In genomic region chr17:42178817-42179216, GRCh38 we compare ENCODE assay signal across 17 cellular contexts. TPM values are rescaled to one million over a fixed set of nuclear protein-coding genes. Genes with fewer than 3 reads are reported as not detected.
A peak's percentile ranks its signal among the peaks of the same experiment; 100 is the strongest.
DNase-seq lines count a peak whose midpoint lies in the region; ATAC-seq, FAIRE-seq and TF ChIP-seq lines count a peak whose summit lies in the region.
"Had no signal": no experiment of that assay in that cellular context is flagged by ENCODE, and none has a peak within 500 bp of the region (broad histone marks: within the 10 kb centered on the region; RNA-seq: fewer than 3 reads in every experiment).

No MANE protein-coding gene starts in this region.

- H3K4me1 ChIP-seq in breast epithelium: peaks cover 3 to 15% of the 10 kb centered on the region in 2 donors

- peaks cover 6 to 32% of the 10 kb centered on the region in 2 donors for H3K27me3 ChIP-seq in breast epithelium

- H3K36me3 Mint-ChIP-seq in activated CD4-positive, alpha-beta T cell treated with anti-CD3 and anti-CD28 coated beads, Interleukin-2, amount 10 ng/mL, durations not matched to agents 24 days and 14 days (ENCODE audit: low read depth): peaks cover 3% of the 10 kb centered on the region
- peaks cover 3% of the 10 kb centered on the region for H3K36me3 Mint-ChIP-seq in T-helper 17 cell (ENCODE audit: low read depth)
- H3K36me3 Mint-ChIP-seq in natural killer cell treated with Interleukin-12 subunit alpha and Interleukin-12 subunit beta and Interleukin-15 and Interleukin-18, amount 100 ng/mL, for 72 hours: no peaks in the 10 kb centered on the region

- peaks cover 25% of the 10 kb centered on the region for H3K27me3 Mint-ChIP-seq in activated CD4-positive, alpha-beta T cell treated with anti-CD3 and anti-CD28 coated beads, Interleukin-2, amount 10 ng/mL, durations not matched to agents 24 days and 14 days
- H3K27me3 Mint-ChIP-seq in T-helper 17 cell: peaks cover 5% of the 10 kb centered on the region
- H3K27me3 Mint-ChIP-seq in natural killer cell treated with Interleukin-12 subunit alpha and Interleukin-12 subunit beta and Interleukin-15 and Interleukin-18, amount 100 ng/mL, for 72 hours: peaks cover 0 to 11% of the 10 kb centered on the region in 2 donors

- no peak overlapping the region for H3K4me3 ChIP-seq in breast epithelium
- H3K4me3 ChIP-seq: SK-N-MC, skin epidermis, thyroid gland had no signal

- H3K9me3 ChIP-seq in T-helper 17 cell (ENCODE audit: control insufficient read depth, low read length, poor library complexity, severe bottlenecking) (no peaks in the 10 kb centered on the region), breast epithelium (no peaks in the 10 kb centered on the region)
- H3K9me3 ChIP-seq: thyroid gland had no signal

- H3K36me3 ChIP-seq in breast epithelium: no peaks in the 10 kb centered on the region
- H3K36me3 ChIP-seq: thyroid gland, WERI-Rb-1 had no signal

- H3K27ac Mint-ChIP-seq in activated CD4-positive, alpha-beta T cell treated with anti-CD3 and anti-CD28 coated beads, Interleukin-2, amount 10 ng/mL, durations not matched to agents 24 days and 14 days: peak overlapping the region; percentile 39
- H3K27ac Mint-ChIP-seq in T-helper 17 cell: peak overlapping the region; percentile 82
- H3K27ac Mint-ChIP-seq in natural killer cell treated with Interleukin-12 subunit alpha and Interleukin-12 subunit beta and Interleukin-15 and Interleukin-18, amount 100 ng/mL, for 72 hours: no peak overlapping the region

- no peak overlapping the region for H3K27ac ChIP-seq in breast epithelium
- H3K27ac ChIP-seq: SK-N-MC, skin epidermis, thyroid gland, WERI-Rb-1 had no signal

- no peak for TF ChIP-seq POLR2A in breast epithelium (IDR thresholded peaks at IDR 0.05)

- FAIRE-seq in GM19239 (lab: Jason Lieb, UNC): peak; percentile 75
- FAIRE-seq: D721Med, H1 had no signal

- H3K9me3 Mint-ChIP-seq in activated CD4-positive, alpha-beta T cell treated with anti-CD3 and anti-CD28 coated beads, Interleukin-2, amount 10 ng/mL, durations not matched to agents 24 days and 14 days: no peaks in the 10 kb centered on the region
- H3K9me3 Mint-ChIP-seq in natural killer cell treated with Interleukin-12 subunit alpha and Interleukin-12 subunit beta and Interleukin-15 and Interleukin-18, amount 100 ng/mL, for 72 hours: no peaks in the 10 kb centered on the region

- peak overlapping the region; percentile 49 for H3K4me3 Mint-ChIP-seq in activated CD4-positive, alpha-beta T cell treated with anti-CD3 and anti-CD28 coated beads, Interleukin-2, amount 10 ng/mL, durations not matched to agents 24 days and 14 days
- H3K4me3 Mint-ChIP-seq in T-helper 17 cell: no peak overlapping the region
- H3K4me3 Mint-ChIP-seq in natural killer cell treated with Interleukin-12 subunit alpha and Interleukin-12 subunit beta and Interleukin-15 and Interleukin-18, amount 100 ng/mL, for 72 hours: peak overlapping the region; percentile 41

- ATAC-seq in T-helper 17 cell: peak; percentile 25
- ATAC-seq in natural killer cell treated with Interleukin-12 subunit alpha and Interleukin-12 subunit beta and Interleukin-15 and Interleukin-18, amount 100 ng/mL, for 72 hours: peak in 1 of 2 donors; percentile 42

- intact Hi-C loops in activated CD4-positive, alpha-beta T cell treated with anti-CD3 and anti-CD28 coated beads, Interleukin-2, amount 10 ng/mL, durations not matched to agents 24 days and 14 days (cut with micrococcal nuclease): no loop called here
- intact Hi-C loops in breast epithelium (cut with DNase I; ENCODE audit: low total_unique reads): no loop called here

- peak; percentile 70 for DNase-seq in activated CD4-positive, alpha-beta T cell treated with anti-CD3 and anti-CD28 coated beads, Interleukin-2, amount 10 ng/mL, durations not matched to agents 24 days and 14 days
- no peak for DNase-seq in activated CD4-positive, alpha-beta T cell treated with anti-CD3 and anti-CD28 coated beads, Interleukin-2, amount 50 U/mL, for 1 hour
- DNase-seq in GM19239 (ENCODE audit: insufficient read length, low spot score): peak; percentile 54
- peak in 1 of 3 donors; percentile 21 for DNase-seq in T-helper 17 cell
- no peak for DNase-seq in natural killer cell treated with Interleukin-12 subunit alpha and Interleukin-12 subunit beta and Interleukin-15 and Interleukin-18, amount 100 ng/mL, for 72 hours (ENCODE audit: low spot score)
- DNase-seq in nucleus accumbens (lab: John Stamatoyannopoulos, UW): no peak
- DNase-seq in breast epithelium (ENCODE audit: low spot score in 2 of 2): no peak
- no peak for DNase-seq in NCI-H2107 (lab: John Stamatoyannopoulos, UW)
- DNase-seq: foreskin fibroblast, Karpas-422, mammary epithelial cell, thyroid gland, WERI-Rb-1 had no signal

- TF ChIP-seq CTCF in breast epithelium (IDR thresholded peaks at IDR 0.05): no peak

- H3K4me1 Mint-ChIP-seq in activated CD4-positive, alpha-beta T cell treated with anti-CD3 and anti-CD28 coated beads, Interleukin-2, amount 10 ng/mL, durations not matched to agents 24 days and 14 days: peaks cover 37% of the 10 kb centered on the region
- H3K4me1 Mint-ChIP-seq in T-helper 17 cell: peaks cover 34% of the 10 kb centered on the region
- peaks cover 39 to 41% of the 10 kb centered on the region in 2 donors for H3K4me1 Mint-ChIP-seq in natural killer cell treated with Interleukin-12 subunit alpha and Interleukin-12 subunit beta and Interleukin-15 and Interleukin-18, amount 100 ng/mL, for 72 hours (ENCODE audit: low read depth in 2 of 2)

RNA-seq across cellular contexts. Expression of gene KCNH4, which starts 2.1 kb away (rescaled TPM):
- total RNA-seq in activated CD4-positive, alpha-beta T cell treated with anti-CD3 and anti-CD28 coated beads, Interleukin-2, amount 10 ng/mL, durations not matched to agents 24 days and 14 days: 1.6 and 2.3 TPM in 2 replicates
- total RNA-seq in T-helper 17 cell (under 1 TPM; 0.45 to 0.94 TPM), breast epithelium (under 1 TPM in 1 of 3 donors, not detected in 2; under 0.01 TPM)
- 1 to 10 TPM in 1 of 2 donors, under 1 TPM in 1; 0.33 to 2.5 TPM for total RNA-seq in natural killer cell treated with Interleukin-12 subunit alpha and Interleukin-12 subunit beta and Interleukin-15 and Interleukin-18, amount 100 ng/mL, for 72 hours
- total RNA-seq: mammary epithelial cell, thyroid gland had no signal

RNA-seq across cellular contexts. Expression of gene HCRT, which starts 6.4 kb away (rescaled TPM):
- total RNA-seq in activated CD4-positive, alpha-beta T cell treated with anti-CD3 and anti-CD28 coated beads, Interleukin-2, amount 10 ng/mL, durations not matched to agents 24 days and 14 days: not detected in 2 replicates
- total RNA-seq in T-helper 17 cell: not detected
- total RNA-seq in natural killer cell treated with Interleukin-12 subunit alpha and Interleukin-12 subunit beta and Interleukin-15 and Interleukin-18, amount 100 ng/mL, for 72 hours: not detected
- total RNA-seq in breast epithelium: not detected
- total RNA-seq: H1, mammary epithelial cell, thyroid gland had no signal

RNA-seq across cellular contexts. Expression of gene GHDC, which starts 15.5 kb away (rescaled TPM):
- total RNA-seq in activated CD4-positive, alpha-beta T cell treated with anti-CD3 and anti-CD28 coated beads, Interleukin-2, amount 10 ng/mL, durations not matched to agents 24 days and 14 days: 14.4 and 17.5 TPM in 2 replicates
- total RNA-seq in T-helper 17 cell (10 to 100 TPM; 12.4 to 13.5 TPM), breast epithelium (10 to 100 TPM; 29.1 to 53.0 (median 33.1) TPM)
- total RNA-seq in natural killer cell treated with Interleukin-12 subunit alpha and Interleukin-12 subunit beta and Interleukin-15 and Interleukin-18, amount 100 ng/mL, for 72 hours: 10 to 100 TPM; 13.2 to 17.5 TPM

RNA-seq across cellular contexts. Expression of gene RAB5C, which starts 24.0 kb away (rescaled TPM):
- total RNA-seq in activated CD4-positive, alpha-beta T cell treated with anti-CD3 and anti-CD28 coated beads, Interleukin-2, amount 10 ng/mL, durations not matched to agents 24 days and 14 days: 55.8 and 64.6 TPM in 2 replicates
- 10 to 100 TPM; 74.3 to 97.9 TPM for total RNA-seq in T-helper 17 cell
- 10 to 100 TPM; 67.4 to 73.7 TPM for total RNA-seq in natural killer cell treated with Interleukin-12 subunit alpha and Interleukin-12 subunit beta and Interleukin-15 and Interleukin-18, amount 100 ng/mL, for 72 hours
- total RNA-seq in breast epithelium: 100 to 1,000 TPM; 114 to 146 (median 117) TPM

RNA-seq across cellular contexts. Expression of gene HSPB9, which starts 56.2 kb away (rescaled TPM):
- total RNA-seq in activated CD4-positive, alpha-beta T cell treated with anti-CD3 and anti-CD28 coated beads, Interleukin-2, amount 10 ng/mL, durations not matched to agents 24 days and 14 days: not detected in 2 replicates
- total RNA-seq in T-helper 17 cell (not detected), breast epithelium (under 1 TPM in 1 of 3 donors, not detected in 2; 0.48 TPM)
- total RNA-seq in natural killer cell treated with Interleukin-12 subunit alpha and Interleukin-12 subunit beta and Interleukin-15 and Interleukin-18, amount 100 ng/mL, for 72 hours: not detected
- total RNA-seq: mammary epithelial cell had no signal

Comparison
In these comparisons a context has a peak if more than half of its experiments do, and no peak if none do; other contexts are left out.
1. DNase-seq: peak in activated CD4-positive, alpha-beta T cell treated with anti-CD3 and anti-CD28 coated beads, Interleukin-2, amount 10 ng/mL, durations not matched to agents 24 days and 14 days (single experiment) and GM19239 (single experiment); none in activated CD4-positive, alpha-beta T cell treated with anti-CD3 and anti-CD28 coated beads, Interleukin-2, amount 50 U/mL, for 1 hour (single experiment), natural killer cell treated with Interleukin-12 subunit alpha and Interleukin-12 subunit beta and Interleukin-15 and Interleukin-18, amount 100 ng/mL, for 72 hours (single experiment), nucleus accumbens (0 of 56), breast epithelium (0 of 2) and NCI-H2107 (single experiment).
2. H3K27ac Mint-ChIP-seq: peak in activated CD4-positive, alpha-beta T cell treated with anti-CD3 and anti-CD28 coated beads, Interleukin-2, amount 10 ng/mL, durations not matched to agents 24 days and 14 days (single experiment) and T-helper 17 cell (single experiment); none in natural killer cell treated with Interleukin-12 subunit alpha and Interleukin-12 subunit beta and Interleukin-15 and Interleukin-18, amount 100 ng/mL, for 72 hours (0 of 2).